Comparison of ENCODE assay signal across 8 cellular contexts in genomic region chr22:25069758-25070461, GRCh38.
A peak's percentile ranks its signal among the peaks of the same experiment; 100 is the strongest.
DNase-seq lines count a peak whose midpoint lies in the region; ATAC-seq and TF ChIP-seq lines count a peak whose summit lies in the region.

No MANE protein-coding gene starts in this region.

- DNase-seq in RWPE1 (ENCODE audit: low spot score) (no peak), lower lobe of right lung (no peak), SHP77 treated with DMSO at 0.1 percent for 48 hours (lab: John Stamatoyannopoulos, UW) (no peak), H4 (ENCODE audit: low spot score) (no peak)
- peak in 1 of 2 donors; percentile 36 for DNase-seq in activated naive CD4-positive, alpha-beta T cell treated with anti-CD3 and anti-CD28 coated beads, Interleukin-2, amount 50 U/mL, for 72 hours (ENCODE audit: low spot score in 2 of 2)
- peak; percentile 48 to 56 for DNase-seq in stimulated activated naive CD8-positive, alpha-beta T cell treated with anti-CD3 and anti-CD28 coated beads, Interleukin-15, amount 100 ng/mL, for 72 hours

- peaks cover 93% of the 10 kb centered on the region for H3K4me1 Mint-ChIP-seq in stimulated activated naive CD8-positive, alpha-beta T cell treated with anti-CD3 and anti-CD28 coated beads, Interleukin-15, amount 100 ng/mL, for 72 hours

- POLR2A ChIA-PET in RWPE1 (lab: Yijun Ruan, JAX; ENCODE audit: low non-redundant PET) = no interaction called here

- H3K4me1 ChIP-seq in lower lobe of right lung = peaks cover 20% of the 10 kb centered on the region

- peak overlapping the region; percentile 43 for H3K4me3 ChIP-seq in lower lobe of right lung

- H3K9me3 ChIP-seq in lower lobe of right lung = no peaks in the 10 kb centered on the region

- H3K36me3 Mint-ChIP-seq in activated naive CD4-positive, alpha-beta T cell treated with anti-CD3 and anti-CD28 coated beads, Interleukin-2, amount 50 U/mL, for 72 hours = peaks cover 0 to 24% of the 10 kb centered on the region in 2 donors

- no peaks in the 10 kb centered on the region for H3K27me3 Mint-ChIP-seq in stimulated activated naive CD8-positive, alpha-beta T cell treated with anti-CD3 and anti-CD28 coated beads, Interleukin-15, amount 100 ng/mL, for 72 hours

- intact Hi-C loops in lower lobe of right lung (cut with DNase I) = no loop called here

- CTCF ChIA-PET in RWPE1 (lab: Yijun Ruan, JAX) = interaction anchor here (0.6 to 0.7 kb wide), 2 partner anchors 20 to 21 kb away, joined by 3 to 4 read pairs; no protein-coding TSS in a partner anchor

- peaks cover 3 to 4% of the 10 kb centered on the region in 2 donors for H3K9me3 Mint-ChIP-seq in activated naive CD4-positive, alpha-beta T cell treated with anti-CD3 and anti-CD28 coated beads, Interleukin-2, amount 50 U/mL, for 72 hours
- no peaks in the 10 kb centered on the region for H3K9me3 Mint-ChIP-seq in stimulated activated naive CD8-positive, alpha-beta T cell treated with anti-CD3 and anti-CD28 coated beads, Interleukin-15, amount 100 ng/mL, for 72 hours

- no peaks in the 10 kb centered on the region for H3K27me3 ChIP-seq in lower lobe of right lung (ENCODE audit: low read depth)

- H3K4me3 Mint-ChIP-seq in stimulated activated naive CD8-positive, alpha-beta T cell treated with anti-CD3 and anti-CD28 coated beads, Interleukin-15, amount 100 ng/mL, for 72 hours = peak overlapping the region; percentile 91

- H3K36me3 ChIP-seq in lower lobe of right lung = no peaks in the 10 kb centered on the region

- peak overlapping the region; percentile 47 for H3K27ac ChIP-seq in RWPE1
- H3K27ac ChIP-seq in lower lobe of right lung = peak overlapping the region; percentile 39

- TF ChIP-seq CTCF in RWPE1 (conservative IDR thresholded peaks at IDR 0.05; ENCODE audit: low read depth) (no peak), lower lobe of right lung (IDR thresholded peaks at IDR 0.05) (no peak)

- ATAC-seq in activated naive CD4-positive, alpha-beta T cell treated with anti-CD3 and anti-CD28 coated beads, Interleukin-2, amount 50 U/mL, for 72 hours = peak; percentile 12 to 26
- ATAC-seq in lower lobe of right lung = peak; percentile 46 to 57
- peak; percentile 29 for ATAC-seq in stimulated activated naive CD8-positive, alpha-beta T cell treated with anti-CD3 and anti-CD28 coated beads, Interleukin-15, amount 100 ng/mL, for 72 hours
- ATAC-seq in HG02870 (IDR thresholded peaks at IDR 0.05; ENCODE audit: unreplicated experiment) = no peak
- ATAC-seq in GM19397 (IDR thresholded peaks at IDR 0.05; ENCODE audit: unreplicated experiment) = no peak

- H3K27ac Mint-ChIP-seq in activated naive CD4-positive, alpha-beta T cell treated with anti-CD3 and anti-CD28 coated beads, Interleukin-2, amount 50 U/mL, for 72 hours = peak overlapping the region; percentile 92 to 97
- peak overlapping the region; percentile 93 to 98 for H3K27ac Mint-ChIP-seq in stimulated activated naive CD8-positive, alpha-beta T cell treated with anti-CD3 and anti-CD28 coated beads, Interleukin-15, amount 100 ng/mL, for 72 hours

Comparison
In these comparisons a context has a peak if more than half of its experiments do, and no peak if none do; other contexts are left out.
1. DNase-seq: peak in stimulated activated naive CD8-positive, alpha-beta T cell treated with anti-CD3 and anti-CD28 coated beads, Interleukin-15, amount 100 ng/mL, for 72 hours (2 of 2); none in RWPE1 (single experiment), lower lobe of right lung (single experiment), SHP77 treated with DMSO at 0.1 percent for 48 hours (single experiment) and H4 (single experiment).
2. ATAC-seq: peak in activated naive CD4-positive, alpha-beta T cell treated with anti-CD3 and anti-CD28 coated beads, Interleukin-2, amount 50 U/mL, for 72 hours (2 of 2), lower lobe of right lung (2 of 2) and stimulated activated naive CD8-positive, alpha-beta T cell treated with anti-CD3 and anti-CD28 coated beads, Interleukin-15, amount 100 ng/mL, for 72 hours (single experiment); none in HG02870 (single experiment) and GM19397 (single experiment).